ENCODE assay signal across 8 cellular contexts in genomic region chr17:40448639-40449261, GRCh38. TPM values are rescaled to one million over a fixed set of nuclear protein-coding genes. Genes with fewer than 3 reads are reported as not detected.
DNase-seq lines count a peak whose midpoint lies in the region; ATAC-seq and TF ChIP-seq lines count a peak whose summit lies in the region.

No MANE protein-coding gene starts in this region.

- no peak for TF ChIP-seq CTCF in AG04449 (IDR thresholded peaks at IDR 0.05; ENCODE audit: insufficient read depth, low read length, missing control alignments)
- no peak for TF ChIP-seq CTCF in LNCaP clone FGC (IDR thresholded peaks at IDR 0.05; ENCODE audit: control insufficient read depth, extremely low read depth, insufficient read depth)
- no peak for TF ChIP-seq CTCF in nephron (IDR thresholded peaks at IDR 0.05; ENCODE audit: unreplicated experiment in 3 of 3)

- H3K27me3 Mint-ChIP-seq in nephron (ENCODE audit: low read depth) = peaks cover 1% of the 10 kb centered on the region
- peaks cover 14 to 17% of the 10 kb centered on the region in 2 donors for H3K27me3 Mint-ChIP-seq in natural killer cell treated with Interleukin-12 subunit alpha and Interleukin-12 subunit beta and Interleukin-15 and Interleukin-18, amount 100 ng/mL, for 72 hours

- CTCF ChIA-PET in AG04449 (lab: Yijun Ruan, JAX) = interaction anchor here (0.6 to 16.8 kb wide), 14 partner anchors 8 to 149 kb away, joined by 3 to 337 read pairs (median 5); no protein-coding TSS in a partner anchor

- DNase-seq in AG04449 (ENCODE audit: low read depth, low spot score) = no peak
- DNase-seq in LNCaP clone FGC (ENCODE audit: low read depth) = peak; percentile 61
- no peak for DNase-seq in epithelial cell of prostate (ENCODE audit: low read depth, low spot score)
- DNase-seq in natural killer cell treated with Interleukin-12 subunit alpha and Interleukin-12 subunit beta and Interleukin-15 and Interleukin-18, amount 100 ng/mL, for 72 hours (ENCODE audit: low spot score) = no peak
- no peak for DNase-seq in DMS79 (lab: John Stamatoyannopoulos, UW)
- DNase-seq in stimulated activated naive CD4-positive, alpha-beta T cell (lab: John Stamatoyannopoulos, UW) = no peak

- no peaks in the 10 kb centered on the region for H3K9me3 Mint-ChIP-seq in nephron
- no peaks in the 10 kb centered on the region for H3K9me3 Mint-ChIP-seq in natural killer cell treated with Interleukin-12 subunit alpha and Interleukin-12 subunit beta and Interleukin-15 and Interleukin-18, amount 100 ng/mL, for 72 hours

- POLR2A ChIA-PET in AG04449 (lab: Yijun Ruan, JAX) = interaction anchor here (1.5 to 2.5 kb wide), 2 partner anchors 9 to 103 kb away, joined by 4 to 13 read pairs; no protein-coding TSS in a partner anchor

- H3K4me3 Mint-ChIP-seq in nephron = peak overlapping the region in 2 of 3 experiments; percentile 49 to 63
- H3K4me3 Mint-ChIP-seq in natural killer cell treated with Interleukin-12 subunit alpha and Interleukin-12 subunit beta and Interleukin-15 and Interleukin-18, amount 100 ng/mL, for 72 hours = no peak overlapping the region

- peak overlapping the region; percentile 24 for H3K27ac ChIP-seq in epithelial cell of prostate

- peaks cover 71% of the 10 kb centered on the region for H3K4me1 Mint-ChIP-seq in nephron
- H3K4me1 Mint-ChIP-seq in natural killer cell treated with Interleukin-12 subunit alpha and Interleukin-12 subunit beta and Interleukin-15 and Interleukin-18, amount 100 ng/mL, for 72 hours (ENCODE audit: low read depth in 2 of 2) = peaks cover 28 to 32% of the 10 kb centered on the region in 2 donors

- ATAC-seq in natural killer cell treated with Interleukin-12 subunit alpha and Interleukin-12 subunit beta and Interleukin-15 and Interleukin-18, amount 100 ng/mL, for 72 hours = no peak
- no peak for ATAC-seq in HG02610 (IDR thresholded peaks at IDR 0.05; ENCODE audit: unreplicated experiment)

- H3K4me3 ChIP-seq in AG04449 (ENCODE audit: low read depth, low read length) (peak overlapping the region; percentile 99), LNCaP clone FGC (ENCODE audit: low read depth, low read length) (no peak overlapping the region)

- H3K27ac Mint-ChIP-seq in nephron = peak overlapping the region; percentile 61 to 80 (median 76)
- no peak overlapping the region for H3K27ac Mint-ChIP-seq in natural killer cell treated with Interleukin-12 subunit alpha and Interleukin-12 subunit beta and Interleukin-15 and Interleukin-18, amount 100 ng/mL, for 72 hours

- peaks cover 15% of the 10 kb centered on the region for H3K36me3 Mint-ChIP-seq in nephron (ENCODE audit: low read depth)
- H3K36me3 Mint-ChIP-seq in natural killer cell treated with Interleukin-12 subunit alpha and Interleukin-12 subunit beta and Interleukin-15 and Interleukin-18, amount 100 ng/mL, for 72 hours = no peaks in the 10 kb centered on the region

RNA-seq across cellular contexts. Expression of gene IGFBP4, which starts 5.5 kb away (rescaled TPM):
- total RNA-seq in natural killer cell treated with Interleukin-12 subunit alpha and Interleukin-12 subunit beta and Interleukin-15 and Interleukin-18, amount 100 ng/mL, for 72 hours = under 1 TPM; 0.59 to 0.88 TPM

RNA-seq across cellular contexts. Expression of gene TOP2A, which starts 31.1 kb away (rescaled TPM):
- total RNA-seq in natural killer cell treated with Interleukin-12 subunit alpha and Interleukin-12 subunit beta and Interleukin-15 and Interleukin-18, amount 100 ng/mL, for 72 hours = 100 to 1,000 TPM in 1 of 2 donors, 10 to 100 TPM in 1; 96.7 to 116 TPM

RNA-seq across cellular contexts. Expression of gene TNS4, which starts 52.7 kb away (rescaled TPM):
- total RNA-seq in natural killer cell treated with Interleukin-12 subunit alpha and Interleukin-12 subunit beta and Interleukin-15 and Interleukin-18, amount 100 ng/mL, for 72 hours = 1 to 10 TPM in 1 of 2 donors, under 1 TPM in 1; 0.76 to 2.9 TPM

Comparison
In these comparisons a context has a peak if more than half of its experiments do, and no peak if none do; other contexts are left out.
1. H3K27ac Mint-ChIP-seq: peak in nephron (3 of 3); none in natural killer cell treated with Interleukin-12 subunit alpha and Interleukin-12 subunit beta and Interleukin-15 and Interleukin-18, amount 100 ng/mL, for 72 hours (0 of 2).